1 cellular context compared by ENCODE assay signal in the genomic region with DNA sequence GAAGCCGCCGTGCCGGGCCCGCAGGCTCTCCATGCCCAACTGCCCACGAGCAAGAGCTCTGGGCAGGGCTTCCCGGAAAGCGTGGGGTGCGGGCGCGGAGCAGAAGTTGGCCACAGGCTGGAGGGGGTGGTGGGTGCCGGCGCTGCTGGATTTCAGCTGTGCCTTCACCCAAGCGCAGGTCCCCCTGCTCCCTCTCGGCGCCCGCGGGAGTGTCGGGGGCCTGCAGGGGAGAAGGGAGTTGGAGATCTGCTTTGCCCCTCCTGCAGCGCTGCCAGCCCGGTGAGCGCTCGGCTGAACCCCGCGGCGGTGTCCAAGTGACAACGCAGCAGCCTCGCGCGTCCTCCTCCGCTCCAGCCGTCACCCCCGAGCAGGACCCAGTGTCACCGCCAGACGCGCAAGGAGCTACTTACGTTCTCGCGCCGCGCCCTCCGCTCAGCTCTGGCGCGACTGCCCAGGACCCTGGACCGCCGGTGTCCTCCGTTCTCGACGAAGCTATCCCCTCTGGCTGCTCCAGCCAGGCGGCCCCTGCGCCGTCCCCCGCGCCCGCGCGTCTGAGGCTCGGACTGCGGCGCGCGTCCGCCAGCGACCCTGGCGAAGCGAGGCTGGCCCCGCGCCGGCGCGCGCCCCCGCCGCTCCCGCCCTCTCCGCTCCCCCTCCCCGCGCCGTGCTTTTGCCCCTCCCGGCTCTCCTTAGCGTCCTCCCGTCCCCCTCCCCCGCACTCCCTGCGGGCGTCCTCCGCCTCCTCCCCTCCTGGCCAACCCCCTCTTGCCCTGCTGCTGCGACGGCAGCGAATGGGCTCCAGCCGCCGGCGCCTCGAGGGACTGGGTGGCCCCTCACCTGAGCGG.
TF ChIP-seq lines count a peak whose summit lies in the region.

A gene (minus strand): TSS at position 604 of the 845 bp plus-strand sequence. CDS start 216,372 bp downstream, outside the sequence.

TF ChIP-seq in HEK293, 187 proteins besides CTCF, POLR2A, EP300 and RAD21 (continued from another document and continues in another):
- peak; percentile 75; the same call in 1 of the 2 replicates for TF ChIP-seq ZNF548 (tag by site-specific recombination; IDR thresholded peaks at IDR 0.05)
- no peak; the same call in 1 of the 2 replicates for TF ChIP-seq ZNF660 (tag by site-specific recombination; IDR thresholded peaks at IDR 0.05)
- no peak; the same call in 1 of the 2 replicates for TF ChIP-seq ZNF24 (tag by site-specific recombination; IDR thresholded peaks at IDR 0.05)
- TF ChIP-seq, protein P1, sequence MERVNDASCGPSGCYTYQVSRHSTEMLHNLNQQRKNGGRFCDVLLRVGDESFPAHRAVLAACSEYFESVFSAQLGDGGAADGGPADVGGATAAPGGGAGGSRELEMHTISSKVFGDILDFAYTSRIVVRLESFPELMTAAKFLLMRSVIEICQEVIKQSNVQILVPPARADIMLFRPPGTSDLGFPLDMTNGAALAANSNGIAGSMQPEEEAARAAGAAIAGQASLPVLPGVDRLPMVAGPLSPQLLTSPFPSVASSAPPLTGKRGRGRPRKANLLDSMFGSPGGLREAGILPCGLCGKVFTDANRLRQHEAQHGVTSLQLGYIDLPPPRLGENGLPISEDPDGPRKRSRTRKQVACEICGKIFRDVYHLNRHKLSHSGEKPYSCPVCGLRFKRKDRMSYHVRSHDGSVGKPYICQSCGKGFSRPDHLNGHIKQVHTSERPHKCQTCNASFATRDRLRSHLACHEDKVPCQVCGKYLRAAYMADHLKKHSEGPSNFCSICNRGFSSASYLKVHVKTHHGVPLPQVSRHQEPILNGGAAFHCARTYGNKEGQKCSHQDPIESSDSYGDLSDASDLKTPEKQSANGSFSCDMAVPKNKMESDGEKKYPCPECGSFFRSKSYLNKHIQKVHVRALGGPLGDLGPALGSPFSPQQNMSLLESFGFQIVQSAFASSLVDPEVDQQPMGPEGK (tag by site-specific recombination; IDR thresholded peaks at IDR 0.05) = peak; percentile 72
- peak; percentile 29; the same call in 1 of the 2 replicates for TF ChIP-seq ZNF629 (tag by site-specific recombination; IDR thresholded peaks at IDR 0.05)
- TF ChIP-seq, protein P2, sequence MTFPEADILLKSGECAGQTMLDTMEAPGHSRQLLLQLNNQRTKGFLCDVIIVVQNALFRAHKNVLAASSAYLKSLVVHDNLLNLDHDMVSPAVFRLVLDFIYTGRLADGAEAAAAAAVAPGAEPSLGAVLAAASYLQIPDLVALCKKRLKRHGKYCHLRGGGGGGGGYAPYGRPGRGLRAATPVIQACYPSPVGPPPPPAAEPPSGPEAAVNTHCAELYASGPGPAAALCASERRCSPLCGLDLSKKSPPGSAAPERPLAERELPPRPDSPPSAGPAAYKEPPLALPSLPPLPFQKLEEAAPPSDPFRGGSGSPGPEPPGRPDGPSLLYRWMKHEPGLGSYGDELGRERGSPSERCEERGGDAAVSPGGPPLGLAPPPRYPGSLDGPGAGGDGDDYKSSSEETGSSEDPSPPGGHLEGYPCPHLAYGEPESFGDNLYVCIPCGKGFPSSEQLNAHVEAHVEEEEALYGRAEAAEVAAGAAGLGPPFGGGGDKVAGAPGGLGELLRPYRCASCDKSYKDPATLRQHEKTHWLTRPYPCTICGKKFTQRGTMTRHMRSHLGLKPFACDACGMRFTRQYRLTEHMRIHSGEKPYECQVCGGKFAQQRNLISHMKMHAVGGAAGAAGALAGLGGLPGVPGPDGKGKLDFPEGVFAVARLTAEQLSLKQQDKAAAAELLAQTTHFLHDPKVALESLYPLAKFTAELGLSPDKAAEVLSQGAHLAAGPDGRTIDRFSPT (tag by site-specific recombination; IDR thresholded peaks at IDR 0.05) = no peak; the same call in 1 of the 2 replicates
- TF ChIP-seq, protein P3, sequence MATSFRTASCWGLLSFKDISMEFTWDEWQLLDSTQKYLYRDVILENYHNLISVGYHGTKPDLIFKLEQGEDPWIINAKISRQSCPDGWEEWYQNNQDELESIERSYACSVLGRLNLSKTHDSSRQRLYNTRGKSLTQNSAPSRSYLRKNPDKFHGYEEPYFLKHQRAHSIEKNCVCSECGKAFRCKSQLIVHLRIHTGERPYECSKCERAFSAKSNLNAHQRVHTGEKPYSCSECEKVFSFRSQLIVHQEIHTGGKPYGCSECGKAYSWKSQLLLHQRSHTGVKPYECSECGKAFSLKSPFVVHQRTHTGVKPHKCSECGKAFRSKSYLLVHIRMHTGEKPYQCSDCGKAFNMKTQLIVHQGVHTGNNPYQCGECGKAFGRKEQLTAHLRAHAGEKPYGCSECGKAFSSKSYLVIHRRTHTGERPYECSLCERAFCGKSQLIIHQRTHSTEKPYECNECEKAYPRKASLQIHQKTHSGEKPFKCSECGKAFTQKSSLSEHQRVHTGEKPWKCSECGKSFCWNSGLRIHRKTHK (tag by site-specific recombination; IDR thresholded peaks at IDR 0.05) = no peak
- TF ChIP-seq, protein P4, sequence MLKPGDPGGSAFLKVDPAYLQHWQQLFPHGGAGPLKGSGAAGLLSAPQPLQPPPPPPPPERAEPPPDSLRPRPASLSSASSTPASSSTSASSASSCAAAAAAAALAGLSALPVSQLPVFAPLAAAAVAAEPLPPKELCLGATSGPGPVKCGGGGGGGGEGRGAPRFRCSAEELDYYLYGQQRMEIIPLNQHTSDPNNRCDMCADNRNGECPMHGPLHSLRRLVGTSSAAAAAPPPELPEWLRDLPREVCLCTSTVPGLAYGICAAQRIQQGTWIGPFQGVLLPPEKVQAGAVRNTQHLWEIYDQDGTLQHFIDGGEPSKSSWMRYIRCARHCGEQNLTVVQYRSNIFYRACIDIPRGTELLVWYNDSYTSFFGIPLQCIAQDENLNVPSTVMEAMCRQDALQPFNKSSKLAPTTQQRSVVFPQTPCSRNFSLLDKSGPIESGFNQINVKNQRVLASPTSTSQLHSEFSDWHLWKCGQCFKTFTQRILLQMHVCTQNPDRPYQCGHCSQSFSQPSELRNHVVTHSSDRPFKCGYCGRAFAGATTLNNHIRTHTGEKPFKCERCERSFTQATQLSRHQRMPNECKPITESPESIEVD (tag by site-specific recombination; IDR thresholded peaks at IDR 0.05) = no peak
- TF ChIP-seq YY1 (tag by site-specific recombination; IDR thresholded peaks at IDR 0.05) = no peak; the same call in 1 of the 2 replicates
- TF ChIP-seq, protein P5, sequence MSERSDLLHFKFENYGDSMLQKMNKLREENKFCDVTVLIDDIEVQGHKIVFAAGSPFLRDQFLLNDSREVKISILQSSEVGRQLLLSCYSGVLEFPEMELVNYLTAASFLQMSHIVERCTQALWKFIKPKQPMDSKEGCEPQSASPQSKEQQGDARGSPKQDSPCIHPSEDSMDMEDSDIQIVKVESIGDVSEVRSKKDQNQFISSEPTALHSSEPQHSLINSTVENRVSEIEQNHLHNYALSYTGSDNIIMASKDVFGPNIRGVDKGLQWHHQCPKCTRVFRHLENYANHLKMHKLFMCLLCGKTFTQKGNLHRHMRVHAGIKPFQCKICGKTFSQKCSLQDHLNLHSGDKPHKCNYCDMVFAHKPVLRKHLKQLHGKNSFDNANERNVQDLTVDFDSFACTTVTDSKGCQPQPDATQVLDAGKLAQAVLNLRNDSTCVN (tag by site-specific recombination; optimal IDR thresholded peaks at IDR 0.05) = peak; percentile 93
- no peak for TF ChIP-seq PRDM1 (tag by site-specific recombination; IDR thresholded peaks at IDR 0.05)
- TF ChIP-seq SCRT2 (tag by site-specific recombination; IDR thresholded peaks at IDR 0.05) = no peak
- no peak for TF ChIP-seq ZNF211 (tag by site-specific recombination; IDR thresholded peaks at IDR 0.05; ENCODE audit: low read depth)
- TF ChIP-seq ZNF521 (tag by site-specific recombination; IDR thresholded peaks at IDR 0.05) = no peak
- peak; percentile 68 for TF ChIP-seq ZBTB7A (tag by site-specific recombination; IDR thresholded peaks at IDR 0.05; ENCODE audit: low read depth)
- no peak for TF ChIP-seq ZNF777 (tag by site-specific recombination; IDR thresholded peaks at IDR 0.05; ENCODE audit: borderline replicate concordance)
- TF ChIP-seq, protein P6, sequence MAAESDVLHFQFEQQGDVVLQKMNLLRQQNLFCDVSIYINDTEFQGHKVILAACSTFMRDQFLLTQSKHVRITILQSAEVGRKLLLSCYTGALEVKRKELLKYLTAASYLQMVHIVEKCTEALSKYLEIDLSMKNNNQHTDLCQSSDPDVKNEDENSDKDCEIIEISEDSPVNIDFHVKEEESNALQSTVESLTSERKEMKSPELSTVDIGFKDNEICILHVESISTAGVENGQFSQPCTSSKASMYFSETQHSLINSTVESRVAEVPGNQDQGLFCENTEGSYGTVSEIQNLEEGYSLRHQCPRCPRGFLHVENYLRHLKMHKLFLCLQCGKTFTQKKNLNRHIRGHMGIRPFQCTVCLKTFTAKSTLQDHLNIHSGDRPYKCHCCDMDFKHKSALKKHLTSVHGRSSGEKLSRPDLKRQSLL (tag by site-specific recombination; IDR thresholded peaks at IDR 0.05) = no peak
- 0 out of 2 replicates have a peak, but pooled peaks have one; percentile 12 for TF ChIP-seq OSR2 (tag by site-specific recombination; IDR thresholded peaks at IDR 0.05)
- 0 out of 2 replicates have a peak, but pooled peaks have one; percentile 16 for TF ChIP-seq KLF9 (tag by site-specific recombination; IDR thresholded peaks at IDR 0.05; ENCODE audit: low read depth)
- TF ChIP-seq ZNF335 (tag by site-specific recombination; conservative IDR thresholded peaks at IDR 0.05) = peak; percentile 89
- peak; percentile 56 for TF ChIP-seq ZEB2 (tag by site-specific recombination; IDR thresholded peaks at IDR 0.05)
- no peak for TF ChIP-seq ZSCAN30 (tag by site-specific recombination; IDR thresholded peaks at IDR 0.05)
- peak; percentile 60; the same call in 1 of the 2 replicates for TF ChIP-seq ZSCAN16 (tag by site-specific recombination; IDR thresholded peaks at IDR 0.05)
- TF ChIP-seq SP7 (tag by site-specific recombination; IDR thresholded peaks at IDR 0.05) = peak; percentile 51; the same call in 1 of the 2 replicates
- TF ChIP-seq ZFP3 (tag by site-specific recombination; IDR thresholded peaks at IDR 0.05; ENCODE audit: low read depth) = no peak
- TF ChIP-seq ZIC2 (tag by site-specific recombination; IDR thresholded peaks at IDR 0.05) = peak; percentile 68
- no peak for TF ChIP-seq BCL11A (tag by site-specific recombination; IDR thresholded peaks at IDR 0.05; ENCODE audit: low read depth)
- TF ChIP-seq, protein P7, sequence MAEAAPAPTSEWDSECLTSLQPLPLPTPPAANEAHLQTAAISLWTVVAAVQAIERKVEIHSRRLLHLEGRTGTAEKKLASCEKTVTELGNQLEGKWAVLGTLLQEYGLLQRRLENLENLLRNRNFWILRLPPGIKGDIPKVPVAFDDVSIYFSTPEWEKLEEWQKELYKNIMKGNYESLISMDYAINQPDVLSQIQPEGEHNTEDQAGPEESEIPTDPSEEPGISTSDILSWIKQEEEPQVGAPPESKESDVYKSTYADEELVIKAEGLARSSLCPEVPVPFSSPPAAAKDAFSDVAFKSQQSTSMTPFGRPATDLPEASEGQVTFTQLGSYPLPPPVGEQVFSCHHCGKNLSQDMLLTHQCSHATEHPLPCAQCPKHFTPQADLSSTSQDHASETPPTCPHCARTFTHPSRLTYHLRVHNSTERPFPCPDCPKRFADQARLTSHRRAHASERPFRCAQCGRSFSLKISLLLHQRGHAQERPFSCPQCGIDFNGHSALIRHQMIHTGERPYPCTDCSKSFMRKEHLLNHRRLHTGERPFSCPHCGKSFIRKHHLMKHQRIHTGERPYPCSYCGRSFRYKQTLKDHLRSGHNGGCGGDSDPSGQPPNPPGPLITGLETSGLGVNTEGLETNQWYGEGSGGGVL (tag by site-specific recombination; IDR thresholded peaks at IDR 0.05) = peak; percentile 95
- TF ChIP-seq ZNF785 (tag by site-specific recombination; IDR thresholded peaks at IDR 0.05) = no peak
- TF ChIP-seq, protein P8, sequence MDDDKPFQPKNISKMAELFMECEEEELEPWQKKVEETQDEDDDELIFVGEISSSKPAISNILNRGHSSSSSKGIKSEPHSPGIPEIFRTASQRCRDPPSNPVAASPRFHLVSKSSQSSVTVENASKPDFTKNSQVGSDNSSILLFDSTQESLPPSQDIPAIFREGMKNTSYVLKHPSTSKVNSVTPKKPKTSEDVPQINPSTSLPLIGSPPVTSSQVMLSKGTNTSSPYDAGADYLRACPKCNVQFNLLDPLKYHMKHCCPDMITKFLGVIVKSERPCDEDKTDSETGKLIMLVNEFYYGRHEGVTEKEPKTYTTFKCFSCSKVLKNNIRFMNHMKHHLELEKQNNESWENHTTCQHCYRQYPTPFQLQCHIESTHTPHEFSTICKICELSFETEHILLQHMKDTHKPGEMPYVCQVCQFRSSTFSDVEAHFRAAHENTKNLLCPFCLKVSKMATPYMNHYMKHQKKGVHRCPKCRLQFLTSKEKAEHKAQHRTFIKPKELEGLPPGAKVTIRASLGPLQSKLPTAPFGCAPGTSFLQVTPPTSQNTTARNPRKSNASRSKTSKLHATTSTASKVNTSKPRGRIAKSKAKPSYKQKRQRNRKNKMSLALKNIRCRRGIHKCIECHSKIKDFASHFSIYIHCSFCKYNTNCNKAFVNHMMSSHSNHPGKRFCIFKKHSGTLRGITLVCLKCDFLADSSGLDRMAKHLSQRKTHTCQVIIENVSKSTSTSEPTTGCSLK (tag by site-specific recombination; IDR thresholded peaks at IDR 0.05) = no peak
- peak; percentile 80 for TF ChIP-seq GLIS2 (tag by site-specific recombination; IDR thresholded peaks at IDR 0.05)
- peak; percentile 69 for TF ChIP-seq GLIS1 (tag by site-specific recombination; IDR thresholded peaks at IDR 0.05)
- no peak for TF ChIP-seq ZNF768 (tag by site-specific recombination; IDR thresholded peaks at IDR 0.05)
- peak; percentile 63; the same call in 1 of the 2 replicates for TF ChIP-seq ZNF324 (tag by site-specific recombination; IDR thresholded peaks at IDR 0.05)
- no peak for TF ChIP-seq ZNF514 (tag by site-specific recombination; IDR thresholded peaks at IDR 0.05)
- TF ChIP-seq ZNF830 (tag by site-specific recombination; IDR thresholded peaks at IDR 0.05; ENCODE audit: low read depth) = no peak
- no peak for TF ChIP-seq ZNF19 (tag by site-specific recombination; IDR thresholded peaks at IDR 0.05; ENCODE audit: low read depth)
- TF ChIP-seq ZNF138 (tag by site-specific recombination; IDR thresholded peaks at IDR 0.05; ENCODE audit: borderline replicate concordance) = no peak
- no peak for TF ChIP-seq GLI2 (tag by site-specific recombination; IDR thresholded peaks at IDR 0.05; ENCODE audit: borderline replicate concordance, low read depth)
- TF ChIP-seq ZNF394 (tag by site-specific recombination; IDR thresholded peaks at IDR 0.05; ENCODE audit: borderline replicate concordance) = peak; percentile 29; the same call in 1 of the 2 replicates
- no peak for TF ChIP-seq ZNF426 (tag by site-specific recombination; IDR thresholded peaks at IDR 0.05)
- TF ChIP-seq, protein P9, sequence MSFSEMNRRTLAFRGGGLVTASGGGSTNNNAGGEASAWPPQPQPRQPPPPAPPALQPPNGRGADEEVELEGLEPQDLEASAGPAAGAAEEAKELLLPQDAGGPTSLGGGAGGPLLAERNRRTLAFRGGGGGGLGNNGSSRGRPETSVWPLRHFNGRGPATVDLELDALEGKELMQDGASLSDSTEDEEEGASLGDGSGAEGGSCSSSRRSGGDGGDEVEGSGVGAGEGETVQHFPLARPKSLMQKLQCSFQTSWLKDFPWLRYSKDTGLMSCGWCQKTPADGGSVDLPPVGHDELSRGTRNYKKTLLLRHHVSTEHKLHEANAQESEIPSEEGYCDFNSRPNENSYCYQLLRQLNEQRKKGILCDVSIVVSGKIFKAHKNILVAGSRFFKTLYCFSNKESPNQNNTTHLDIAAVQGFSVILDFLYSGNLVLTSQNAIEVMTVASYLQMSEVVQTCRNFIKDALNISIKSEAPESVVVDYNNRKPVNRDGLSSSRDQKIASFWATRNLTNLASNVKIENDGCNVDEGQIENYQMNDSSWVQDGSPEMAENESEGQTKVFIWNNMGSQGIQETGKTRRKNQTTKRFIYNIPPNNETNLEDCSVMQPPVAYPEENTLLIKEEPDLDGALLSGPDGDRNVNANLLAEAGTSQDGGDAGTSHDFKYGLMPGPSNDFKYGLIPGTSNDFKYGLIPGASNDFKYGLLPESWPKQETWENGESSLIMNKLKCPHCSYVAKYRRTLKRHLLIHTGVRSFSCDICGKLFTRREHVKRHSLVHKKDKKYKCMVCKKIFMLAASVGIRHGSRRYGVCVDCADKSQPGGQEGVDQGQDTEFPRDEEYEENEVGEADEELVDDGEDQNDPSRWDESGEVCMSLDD (tag by site-specific recombination; IDR thresholded peaks at IDR 0.05) = peak; percentile 93
